ENCODE assay signal across 8 cellular contexts in the genomic region with DNA sequence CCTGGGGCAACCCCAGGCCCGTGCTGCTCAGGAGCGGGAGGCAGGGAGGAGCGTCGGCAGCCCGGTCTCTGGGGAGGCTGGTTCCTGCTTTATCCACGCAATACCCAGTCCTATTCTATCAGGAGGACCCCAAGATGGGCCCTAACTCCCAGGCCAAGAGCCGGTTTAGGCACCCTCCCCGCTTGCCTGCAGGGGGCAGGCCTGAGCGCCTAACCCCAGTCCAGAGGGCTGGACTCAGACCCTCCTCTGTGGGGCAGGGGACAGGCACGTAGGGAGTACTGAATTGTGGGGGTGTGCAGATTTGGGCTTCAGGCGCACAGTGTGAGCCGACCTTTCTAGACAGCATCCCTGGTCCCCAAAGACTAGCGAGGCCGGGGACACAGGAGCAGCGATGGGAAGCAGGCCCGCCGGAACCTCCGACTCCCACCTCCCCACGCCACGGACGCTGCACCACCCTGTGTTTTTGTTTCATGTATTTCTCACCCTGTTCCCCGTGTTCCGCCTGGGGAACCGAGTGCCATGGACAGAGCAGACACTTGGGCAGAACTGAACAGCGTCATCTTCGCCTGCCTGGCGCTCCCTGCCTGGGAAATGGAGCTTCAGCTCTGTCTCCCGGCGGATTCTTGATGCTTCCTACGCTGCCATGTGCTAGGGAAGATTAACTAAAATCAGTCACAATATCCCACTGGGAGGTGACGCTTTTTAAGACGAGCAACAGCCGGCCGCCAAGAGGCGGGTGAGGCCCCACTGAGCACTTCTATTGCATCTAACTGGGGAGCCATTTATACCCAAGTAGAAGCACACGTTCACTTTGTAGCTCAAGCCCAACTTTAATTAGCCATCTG. TPM values are rescaled to one million over a fixed set of nuclear protein-coding genes. Genes with fewer than 3 reads are reported as not detected.
DNase-seq lines count a peak whose midpoint lies in the region; ATAC-seq and TF ChIP-seq lines count a peak whose summit lies in the region.

No MANE protein-coding gene starts in this region.

- no peak overlapping the region for H3K4me3 Mint-ChIP-seq in natural killer cell
- H3K4me3 Mint-ChIP-seq in natural killer cell treated with Interleukin-12 subunit alpha and Interleukin-12 subunit beta and Interleukin-15 and Interleukin-18, amount 100 ng/mL, for 72 hours, result no peak overlapping the region
- no peak overlapping the region for H3K4me3 Mint-ChIP-seq in activated CD4-positive, alpha-beta memory T cell treated with anti-CD3 and anti-CD28 coated beads, Interleukin-2, amount 10 ng/mL, durations not matched to agents 7 days and 5 days

- no peak overlapping the region for H3K27ac Mint-ChIP-seq in natural killer cell
- no peak overlapping the region for H3K27ac Mint-ChIP-seq in natural killer cell treated with Interleukin-12 subunit alpha and Interleukin-12 subunit beta and Interleukin-15 and Interleukin-18, amount 100 ng/mL, for 72 hours
- H3K27ac Mint-ChIP-seq in activated CD4-positive, alpha-beta memory T cell treated with anti-CD3 and anti-CD28 coated beads, Interleukin-2, amount 10 ng/mL, durations not matched to agents 7 days and 5 days, result no peak overlapping the region

- CTCF ChIA-PET in activated CD4-positive, alpha-beta memory T cell treated with anti-CD3 and anti-CD28 coated beads, Interleukin-2, amount 10 ng/mL, durations not matched to agents 7 days and 5 days (lab: Charles Lee), result interaction anchor here (1.8 to 2.3 kb wide), 2 partner anchors 12 to 101 kb away, joined by 4 to 17 read pairs; no protein-coding TSS in a partner anchor

- TF ChIP-seq CTCF in natural killer cell (IDR thresholded peaks at IDR 0.05) (peak; percentile 32), left ventricle myocardium inferior (IDR thresholded peaks at IDR 0.05; ENCODE audit: borderline replicate concordance) (peak; percentile 72), testis (IDR thresholded peaks at IDR 0.05) (peak; percentile 16 to 65 (median 39))

- H3K4me1 Mint-ChIP-seq in natural killer cell, result peaks cover 20 to 43% of the 10 kb centered on the region in 2 donors
- peaks cover 25 to 29% of the 10 kb centered on the region in 2 donors for H3K4me1 Mint-ChIP-seq in natural killer cell treated with Interleukin-12 subunit alpha and Interleukin-12 subunit beta and Interleukin-15 and Interleukin-18, amount 100 ng/mL, for 72 hours (ENCODE audit: low read depth in 2 of 2)
- H3K4me1 Mint-ChIP-seq in activated CD4-positive, alpha-beta memory T cell treated with anti-CD3 and anti-CD28 coated beads, Interleukin-2, amount 10 ng/mL, durations not matched to agents 7 days and 5 days, result peaks cover 48% of the 10 kb centered on the region

- DNase-seq in natural killer cell, result no peak
- DNase-seq in natural killer cell treated with Interleukin-12 subunit alpha and Interleukin-12 subunit beta and Interleukin-15 and Interleukin-18, amount 100 ng/mL, for 72 hours (ENCODE audit: low spot score), result no peak
- peak; percentile 32 for DNase-seq in activated CD4-positive, alpha-beta memory T cell treated with anti-CD3 and anti-CD28 coated beads, Interleukin-2, amount 10 ng/mL, durations not matched to agents 7 days and 5 days
- DNase-seq in left ventricle myocardium inferior, result no peak
- no peak for DNase-seq in testis

- H3K27me3 ChIP-seq in left ventricle myocardium inferior (ENCODE audit: low read depth) (no peaks in the 10 kb centered on the region), testis (no peaks in the 10 kb centered on the region)

- H3K27ac ChIP-seq in left ventricle myocardium inferior (replicated peaks) (no peak overlapping the region), testis (no peak overlapping the region)

- H3K27me3 Mint-ChIP-seq in natural killer cell (ENCODE audit: low read depth in 2 of 2), result no peaks in the 10 kb centered on the region
- no peaks in the 10 kb centered on the region for H3K27me3 Mint-ChIP-seq in natural killer cell treated with Interleukin-12 subunit alpha and Interleukin-12 subunit beta and Interleukin-15 and Interleukin-18, amount 100 ng/mL, for 72 hours
- no peaks in the 10 kb centered on the region for H3K27me3 Mint-ChIP-seq in activated CD4-positive, alpha-beta memory T cell treated with anti-CD3 and anti-CD28 coated beads, Interleukin-2, amount 10 ng/mL, durations not matched to agents 7 days and 5 days

- WGBS in testis, 2 donors, result 68 to 76% methylated on average over 19 to 36 of the region's 36 CpGs

- H3K4me3 ChIP-seq in left ventricle myocardium inferior (peak overlapping the region; percentile 30), testis (no peak overlapping the region)

- H3K9me3 ChIP-seq in left ventricle myocardium inferior (replicated peaks), result no peaks in the 10 kb centered on the region
- H3K9me3 ChIP-seq in testis, result no peaks in the 10 kb centered on the region

- POLR2A ChIA-PET in activated CD4-positive, alpha-beta memory T cell treated with anti-CD3 and anti-CD28 coated beads, Interleukin-2, amount 10 ng/mL, durations not matched to agents 7 days and 5 days (lab: Charles Lee), result interaction anchor here (2.3 kb wide), 1 partner anchor 16 kb away, joined by 6 read pairs; no protein-coding TSS in a partner anchor

- no peaks in the 10 kb centered on the region for H3K36me3 ChIP-seq in left ventricle myocardium inferior
- H3K36me3 ChIP-seq in testis (ENCODE audit: low read depth, missing control alignments), result no peaks in the 10 kb centered on the region

- TF ChIP-seq POLR2A in testis (IDR thresholded peaks at IDR 0.05), result no peak

- no peaks in the 10 kb centered on the region for H3K9me3 Mint-ChIP-seq in natural killer cell
- H3K9me3 Mint-ChIP-seq in natural killer cell treated with Interleukin-12 subunit alpha and Interleukin-12 subunit beta and Interleukin-15 and Interleukin-18, amount 100 ng/mL, for 72 hours, result no peaks in the 10 kb centered on the region
- no peaks in the 10 kb centered on the region for H3K9me3 Mint-ChIP-seq in activated CD4-positive, alpha-beta memory T cell treated with anti-CD3 and anti-CD28 coated beads, Interleukin-2, amount 10 ng/mL, durations not matched to agents 7 days and 5 days

- intact Hi-C loops in natural killer cell (cut with micrococcal nuclease) (loop anchor here (5.0 to 10.0 kb wide), 3 partner anchors 100 to 673 kb away; a partner anchor contains a TSS), left ventricle myocardium inferior (cut with micrococcal nuclease) (no loop called here), testis (cut with DNase I; ENCODE audit: low total_unique reads) (no loop called here)

- peaks cover 22% of the 10 kb centered on the region for H3K4me1 ChIP-seq in left ventricle myocardium inferior
- H3K4me1 ChIP-seq in testis, result peaks cover 4% of the 10 kb centered on the region

- H3K36me3 Mint-ChIP-seq in natural killer cell, result no peaks in the 10 kb centered on the region
- no peaks in the 10 kb centered on the region for H3K36me3 Mint-ChIP-seq in natural killer cell treated with Interleukin-12 subunit alpha and Interleukin-12 subunit beta and Interleukin-15 and Interleukin-18, amount 100 ng/mL, for 72 hours
- H3K36me3 Mint-ChIP-seq in activated CD4-positive, alpha-beta memory T cell treated with anti-CD3 and anti-CD28 coated beads, Interleukin-2, amount 10 ng/mL, durations not matched to agents 7 days and 5 days (ENCODE audit: low read depth), result peaks cover 16% of the 10 kb centered on the region

- peak in 1 of 3 donors; percentile 29 for ATAC-seq in natural killer cell
- no peak for ATAC-seq in natural killer cell treated with Interleukin-12 subunit alpha and Interleukin-12 subunit beta and Interleukin-15 and Interleukin-18, amount 100 ng/mL, for 72 hours
- no peak for ATAC-seq in GM18873 (IDR thresholded peaks at IDR 0.05; ENCODE audit: low FRiP score, unreplicated experiment)
- no peak for ATAC-seq in activated CD4-positive, CD25-positive, alpha-beta regulatory T cell treated with anti-CD3 and anti-CD28 coated beads, Interleukin-2, amount 50 U/mL, for 24 hours
- no peak for ATAC-seq in HG02981 (IDR thresholded peaks at IDR 0.05; ENCODE audit: unreplicated experiment)

RNA-seq across cellular contexts. Expression of a gene that starts 5.3 kb away (rescaled TPM):
- total RNA-seq in natural killer cell (10 to 100 TPM; 17.9 to 19.2 (median 18.2) TPM), left ventricle myocardium inferior (12.5 TPM), testis (10 to 100 TPM; 27.5 to 39.4 TPM)
- total RNA-seq in natural killer cell treated with Interleukin-12 subunit alpha and Interleukin-12 subunit beta and Interleukin-15 and Interleukin-18, amount 100 ng/mL, for 72 hours, result 10 to 100 TPM; 31.7 to 65.2 TPM
- total RNA-seq in activated CD4-positive, alpha-beta memory T cell treated with anti-CD3 and anti-CD28 coated beads, Interleukin-2, amount 10 ng/mL, durations not matched to agents 7 days and 5 days, result 10 to 100 TPM; 85.2 to 87.5 TPM
- polyA plus RNA-seq in testis (ENCODE audit: insufficient read depth, low read depth, low replicate concordance), result 68.0 TPM

RNA-seq across cellular contexts. Expression of a gene that starts 5.4 kb away (rescaled TPM):
- total RNA-seq in natural killer cell (10 to 100 TPM in 2 of 3 donors, 1 to 10 TPM in 1; 7.9 to 12.0 (median 10.0) TPM), left ventricle myocardium inferior (19.9 TPM), testis (10 to 100 TPM; 18.1 to 20.5 TPM)
- 10 to 100 TPM; 30.0 to 34.5 TPM for total RNA-seq in natural killer cell treated with Interleukin-12 subunit alpha and Interleukin-12 subunit beta and Interleukin-15 and Interleukin-18, amount 100 ng/mL, for 72 hours
- 10 to 100 TPM; 23.6 to 25.7 TPM for total RNA-seq in activated CD4-positive, alpha-beta memory T cell treated with anti-CD3 and anti-CD28 coated beads, Interleukin-2, amount 10 ng/mL, durations not matched to agents 7 days and 5 days
- 31.2 TPM for polyA plus RNA-seq in testis (ENCODE audit: insufficient read depth, low read depth, low replicate concordance)

RNA-seq across cellular contexts. Expression of a gene that starts 14.6 kb away (rescaled TPM):
- 10 to 100 TPM; 53.6 to 81.2 (median 77.4) TPM for total RNA-seq in natural killer cell
- total RNA-seq in natural killer cell treated with Interleukin-12 subunit alpha and Interleukin-12 subunit beta and Interleukin-15 and Interleukin-18, amount 100 ng/mL, for 72 hours, result 10 to 100 TPM; 39.5 to 79.4 TPM
- 100 to 1,000 TPM; 120 to 136 TPM for total RNA-seq in activated CD4-positive, alpha-beta memory T cell treated with anti-CD3 and anti-CD28 coated beads, Interleukin-2, amount 10 ng/mL, durations not matched to agents 7 days and 5 days
- 16.2 TPM for total RNA-seq in left ventricle myocardium inferior
- total RNA-seq in testis, result 100 to 1,000 TPM in 1 of 2 donors, 10 to 100 TPM in 1; 94.6 to 149 TPM
- 63.1 TPM for polyA plus RNA-seq in testis (ENCODE audit: insufficient read depth, low read depth, low replicate concordance)
